1 cellular context compared by ENCODE assay signal in genomic region chr7:1940863-1941262, GRCh38.
TF ChIP-seq lines count a peak whose summit lies in the region.

No MANE protein-coding gene starts in this region.

TF ChIP-seq in H1, 55 proteins besides CTCF, POLR2A, EP300 and RAD21 (continued from another document):
- TF ChIP-seq KDM4A (IDR thresholded peaks at IDR 0.05; ENCODE audit: low read depth, low read length, severe bottlenecking) (no peak), CREB1 (IDR thresholded peaks at IDR 0.05) (no peak), SP4 (IDR thresholded peaks at IDR 0.05; ENCODE audit: low read length) (no peak), SRF (IDR thresholded peaks at IDR 0.05; ENCODE audit: low read depth, low read length) (no peak), FOSL1 (IDR thresholded peaks at IDR 0.05; ENCODE audit: insufficient read depth, low read depth, low read length) (no peak), BRCA1 (IDR thresholded peaks at IDR 0.05; ENCODE audit: low read depth, low read length) (no peak), TAF7 (optimal IDR thresholded peaks at IDR 0.05; ENCODE audit: borderline replicate concordance, low read depth, low read length) (no peak), CHD2 (IDR thresholded peaks at IDR 0.05; ENCODE audit: low read length) (no peak)
